8 cellular contexts compared by ENCODE assay signal in genomic region chr5:75511435-75512382, GRCh38. TPM values are rescaled to one million over a fixed set of nuclear protein-coding genes. Genes with fewer than 3 reads are reported as not detected.
DNase-seq lines count a peak whose midpoint lies in the region; ATAC-seq and TF ChIP-seq lines count a peak whose summit lies in the region.

TSS of gene CERT1 (minus strand) at chr5:75511629. CDS start at chr5:75511207, 422 bp downstream.
TSS of gene POLK (plus strand) at chr5:75511891.

- H3K4me1 ChIP-seq in left lung = peaks cover 5 to 54% of the 10 kb centered on the region in 2 donors

- peak within 1 kb of the TSS; percentile 73 to 75 for H3K4me3 ChIP-seq in left lung

- TF ChIP-seq CTCF in left lung (IDR thresholded peaks at IDR 0.05) = no peak

- H3K27ac ChIP-seq in left lung = peak within 1 kb of the TSS; percentile 90 to 96

- intact Hi-C loops in dendritic cell treated with granulocyte-macrophage colony-stimulating factor and Interleukin-4, amounts not matched to agents 40 ng/mL and 50 ng/mL, for 4 days (cut with micrococcal nuclease) = loop anchor here (1.0 to 10.0 kb wide), 5 partner anchors 46 to 893 kb away; partner anchors contain the start of genes HMGCR, IQGAP2 and POC5
- intact Hi-C loops in left lung (cut with DNase I) = no loop called here

- H3K27ac Mint-ChIP-seq in dendritic cell treated with granulocyte-macrophage colony-stimulating factor and Interleukin-4, amounts not matched to agents 40 ng/mL and 50 ng/mL, for 4 days = peak within 1 kb of the TSS; percentile 98

- no peaks in the 10 kb centered on the region for H3K27me3 Mint-ChIP-seq in dendritic cell treated with granulocyte-macrophage colony-stimulating factor and Interleukin-4, amounts not matched to agents 40 ng/mL and 50 ng/mL, for 4 days

- ATAC-seq in GM19372 (IDR thresholded peaks at IDR 0.05; ENCODE audit: low read depth, unreplicated experiment) = peak; percentile 80
- peak; percentile 65 for ATAC-seq in HG03558 (IDR thresholded peaks at IDR 0.05; ENCODE audit: extremely low read depth, unreplicated experiment)
- peak; percentile 96 for ATAC-seq in left lung

- no peaks in the 10 kb centered on the region for H3K27me3 ChIP-seq in left lung

- peak within 1 kb of the TSS; percentile 99 for H3K4me3 Mint-ChIP-seq in dendritic cell treated with granulocyte-macrophage colony-stimulating factor and Interleukin-4, amounts not matched to agents 40 ng/mL and 50 ng/mL, for 4 days

- peaks cover 20% of the 10 kb centered on the region for H3K36me3 Mint-ChIP-seq in dendritic cell treated with granulocyte-macrophage colony-stimulating factor and Interleukin-4, amounts not matched to agents 40 ng/mL and 50 ng/mL, for 4 days (ENCODE audit: low read depth)

- H3K9me3 Mint-ChIP-seq in dendritic cell treated with granulocyte-macrophage colony-stimulating factor and Interleukin-4, amounts not matched to agents 40 ng/mL and 50 ng/mL, for 4 days = no peaks in the 10 kb centered on the region

- peaks cover 40% of the 10 kb centered on the region for H3K4me1 Mint-ChIP-seq in dendritic cell treated with granulocyte-macrophage colony-stimulating factor and Interleukin-4, amounts not matched to agents 40 ng/mL and 50 ng/mL, for 4 days (ENCODE audit: low read depth)

- H3K36me3 ChIP-seq in left lung = no peaks in the 10 kb centered on the region

- DNase-seq in C1 segment of cervical spinal cord (lab: John Stamatoyannopoulos, UW) (peak; percentile 82 to 100 (median 97)), NCI-H748 treated with DMSO at 0.1 percent for 48 hours (lab: John Stamatoyannopoulos, UW) (peak; percentile 95), left lung (peak; percentile 99)
- DNase-seq in activated CD4-positive, alpha-beta T cell treated with anti-CD3 and anti-CD28 coated beads, Interleukin-2, amount 50 U/mL, for 24 hours (ENCODE audit: low read depth in 1 of 2, low spot score in 1 of 2) = peak; percentile 86 to 96
- peak; percentile 86 to 91 for DNase-seq in stimulated activated CD4-positive, alpha-beta T cell treated with anti-CD3 and anti-CD28 coated beads, Interleukin-2, amount 100 ng/mL, for 48 hours

- no peaks in the 10 kb centered on the region for H3K9me3 ChIP-seq in left lung

RNA-seq across cellular contexts. Expression of gene CERT1, which starts in this region (rescaled TPM):
- total RNA-seq in left lung = 10 to 100 TPM; 63.4 to 72.7 TPM

RNA-seq across cellular contexts. Expression of gene POLK, which starts in this region (rescaled TPM):
- total RNA-seq in left lung = 10 to 100 TPM; 33.0 to 33.5 TPM

Comparison
In these comparisons a context has a peak if more than half of its experiments do, and no peak if none do; other contexts are left out.
1. Peak in every context shown above with its lines: DNase-seq, ATAC-seq, H3K4me3 ChIP-seq and H3K27ac ChIP-seq.